In genomic region chr9:114325684-114326254, GRCh38 we compare ENCODE assay signal across 15 cellular contexts. TPM values are rescaled to one million over a fixed set of nuclear protein-coding genes. Genes with fewer than 3 reads are reported as not detected.
"Had no signal": no experiment of that assay in that cellular context is flagged by ENCODE, and none has a peak within 500 bp of the region (broad histone marks: within the 10 kb centered on the region; RNA-seq: fewer than 3 reads in every experiment).

No MANE protein-coding gene starts in this region.

RNA-seq across cellular contexts. Expression of gene ORM1, which starts 2.9 kb away (rescaled TPM):
- total RNA-seq: left colon; left ventricle myocardium superior; mononuclear cell; natural killer cell treated with Interleukin-12 subunit alpha and Interleukin-12 subunit beta and Interleukin-15 and Interleukin-18, amount 100 ng/mL, for 72 hours; neural crest cell; osteoblast; prostate gland; right atrium auricular region; sigmoid colon; thoracic aorta; tibial nerve; vagina had no signal

RNA-seq across cellular contexts. Expression of gene ORM2, which starts 3.9 kb away (rescaled TPM):
- total RNA-seq: esophagus squamous epithelium; heart right ventricle; left colon; left ventricle myocardium superior; mononuclear cell; natural killer cell treated with Interleukin-12 subunit alpha and Interleukin-12 subunit beta and Interleukin-15 and Interleukin-18, amount 100 ng/mL, for 72 hours; neural crest cell; osteoblast; right atrium auricular region; sigmoid colon; thoracic aorta; tibial nerve; ureter; vagina had no signal
